12 cellular contexts compared by ENCODE assay signal in the genomic region with DNA sequence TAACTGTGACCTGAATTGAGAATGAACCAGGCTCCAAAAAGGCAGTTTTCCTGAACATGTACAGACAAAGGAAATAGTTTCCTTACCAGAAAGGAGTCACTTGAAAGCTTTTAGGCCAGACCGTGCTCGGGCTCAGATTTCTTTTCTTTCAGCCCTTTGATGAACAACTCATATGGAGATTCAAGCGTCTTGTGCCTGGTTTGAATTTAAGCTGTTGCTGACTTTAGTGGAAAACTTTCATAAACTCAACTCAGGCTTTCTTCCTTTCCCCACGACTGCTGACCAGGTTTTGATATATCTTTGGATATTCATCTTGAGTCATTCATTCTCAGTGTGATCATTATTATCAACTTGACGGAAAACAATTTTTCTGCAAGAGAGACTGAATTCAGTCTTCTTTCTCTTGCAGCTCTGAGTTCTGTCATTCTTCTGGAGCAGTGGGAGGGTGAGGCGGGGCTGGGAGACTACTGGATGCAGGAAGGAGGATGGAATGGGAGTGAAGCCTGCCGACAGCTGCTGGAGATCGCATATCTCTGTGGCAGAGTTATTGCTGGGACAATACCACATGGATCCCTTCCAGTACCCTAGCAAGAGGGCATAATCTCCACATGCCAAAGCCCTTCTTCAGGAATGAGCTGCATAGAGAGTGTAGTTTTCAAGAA.
DNase-seq lines count a peak whose midpoint lies in the region; ATAC-seq and TF ChIP-seq lines count a peak whose summit lies in the region.
"Had no signal": no experiment of that assay in that cellular context is flagged by ENCODE, and none has a peak within 500 bp of the region (broad histone marks: within the 10 kb centered on the region; RNA-seq: fewer than 3 reads in every experiment).

No MANE protein-coding gene starts in this region.

- no peaks in the 10 kb centered on the region for H3K27me3 ChIP-seq in foreskin keratinocyte
- H3K27me3 ChIP-seq in neural cell (ENCODE audit: insufficient read depth, low read depth, low read length) = no peaks in the 10 kb centered on the region

- no peak for TF ChIP-seq CTCF in foreskin keratinocyte (conservative IDR thresholded peaks at IDR 0.05)
- no peak for TF ChIP-seq CTCF in neural cell (IDR thresholded peaks at IDR 0.05; ENCODE audit: poor library complexity, severe bottlenecking)

- H3K36me3 ChIP-seq in neural cell (ENCODE audit: insufficient read depth, low read length) = no peaks in the 10 kb centered on the region

- H4K20me1 ChIP-seq in neural cell (ENCODE audit: insufficient read depth) = no peaks in the 10 kb centered on the region

- no peak overlapping the region for H3K4me2 ChIP-seq in neural cell (ENCODE audit: low read length)

- H3K4me3 ChIP-seq in neural cell (ENCODE audit: low read length) = peak overlapping the region; percentile 22

- ATAC-seq in foreskin keratinocyte (peak; percentile 56), HG03342 (IDR thresholded peaks at IDR 0.05; ENCODE audit: unreplicated experiment) (no peak), HG02973 (IDR thresholded peaks at IDR 0.05; ENCODE audit: unreplicated experiment) (no peak)

- no peak for TF ChIP-seq EP300 in neural cell (conservative IDR thresholded peaks at IDR 0.05; ENCODE audit: poor library complexity, severe bottlenecking)

- no peak overlapping the region for H3K9ac ChIP-seq in neural cell (ENCODE audit: low read length)

- no peak for TF ChIP-seq RAD21 in neural cell (conservative IDR thresholded peaks at IDR 0.05)

- H3K9me3 ChIP-seq in neural cell (ENCODE audit: low read length) = no peaks in the 10 kb centered on the region

- H3F3A ChIP-seq in neural cell (ENCODE audit: insufficient read depth, low read length, poor library complexity, severe bottlenecking) = no peaks in the 10 kb centered on the region

- DNase-seq in NCI-H524 (lab: John Stamatoyannopoulos, UW) (peak; percentile 34 to 56), NCI-H524 treated with DMSO at 0.1 percent for 48 hours (lab: John Stamatoyannopoulos, UW) (no peak), foreskin keratinocyte (peak; percentile 36 to 50), NCI-H2196 (lab: John Stamatoyannopoulos, UW; ENCODE audit: unreplicated experiment) (no peak), D341Med (ENCODE audit: low spot score) (no peak)
- DNase-seq: activated CD4-positive, alpha-beta T cell treated with anti-CD3 and anti-CD28 coated beads, Interleukin-2, amount 50 U/mL, for 4 hours; activated naive CD8-positive, alpha-beta T cell treated with anti-CD3 and anti-CD28 coated beads for 36 hours; DND-41; KG1 had no signal

- H3K79me2 ChIP-seq in neural cell (replicated peaks; ENCODE audit: insufficient read depth, low read length) = no peaks in the 10 kb centered on the region

- peak overlapping the region; percentile 12 for H3K27ac ChIP-seq in foreskin keratinocyte
- no peak overlapping the region for H3K27ac ChIP-seq in neural cell (ENCODE audit: low read length)

- H3K4me1 ChIP-seq in foreskin keratinocyte = peaks cover 4% of the 10 kb centered on the region

- H3K9me2 ChIP-seq in neural cell (ENCODE audit: insufficient read depth, low read length) = no peaks in the 10 kb centered on the region

- H2AFZ ChIP-seq in neural cell (ENCODE audit: low read depth, low read length) = no peak overlapping the region

TF ChIP-seq in neural cell, 6 proteins besides CTCF, POLR2A, EP300 and RAD21:
- TF ChIP-seq, protein P1, sequence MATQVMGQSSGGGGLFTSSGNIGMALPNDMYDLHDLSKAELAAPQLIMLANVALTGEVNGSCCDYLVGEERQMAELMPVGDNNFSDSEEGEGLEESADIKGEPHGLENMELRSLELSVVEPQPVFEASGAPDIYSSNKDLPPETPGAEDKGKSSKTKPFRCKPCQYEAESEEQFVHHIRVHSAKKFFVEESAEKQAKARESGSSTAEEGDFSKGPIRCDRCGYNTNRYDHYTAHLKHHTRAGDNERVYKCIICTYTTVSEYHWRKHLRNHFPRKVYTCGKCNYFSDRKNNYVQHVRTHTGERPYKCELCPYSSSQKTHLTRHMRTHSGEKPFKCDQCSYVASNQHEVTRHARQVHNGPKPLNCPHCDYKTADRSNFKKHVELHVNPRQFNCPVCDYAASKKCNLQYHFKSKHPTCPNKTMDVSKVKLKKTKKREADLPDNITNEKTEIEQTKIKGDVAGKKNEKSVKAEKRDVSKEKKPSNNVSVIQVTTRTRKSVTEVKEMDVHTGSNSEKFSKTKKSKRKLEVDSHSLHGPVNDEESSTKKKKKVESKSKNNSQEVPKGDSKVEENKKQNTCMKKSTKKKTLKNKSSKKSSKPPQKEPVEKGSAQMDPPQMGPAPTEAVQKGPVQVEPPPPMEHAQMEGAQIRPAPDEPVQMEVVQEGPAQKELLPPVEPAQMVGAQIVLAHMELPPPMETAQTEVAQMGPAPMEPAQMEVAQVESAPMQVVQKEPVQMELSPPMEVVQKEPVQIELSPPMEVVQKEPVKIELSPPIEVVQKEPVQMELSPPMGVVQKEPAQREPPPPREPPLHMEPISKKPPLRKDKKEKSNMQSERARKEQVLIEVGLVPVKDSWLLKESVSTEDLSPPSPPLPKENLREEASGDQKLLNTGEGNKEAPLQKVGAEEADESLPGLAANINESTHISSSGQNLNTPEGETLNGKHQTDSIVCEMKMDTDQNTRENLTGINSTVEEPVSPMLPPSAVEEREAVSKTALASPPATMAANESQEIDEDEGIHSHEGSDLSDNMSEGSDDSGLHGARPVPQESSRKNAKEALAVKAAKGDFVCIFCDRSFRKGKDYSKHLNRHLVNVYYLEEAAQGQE (IDR thresholded peaks at IDR 0.05; ENCODE audit: borderline replicate concordance) = no peak
- TF ChIP-seq SMC3 (conservative IDR thresholded peaks at IDR 0.05; ENCODE audit: poor library complexity) (no peak), TAF1 (IDR thresholded peaks at IDR 0.05; ENCODE audit: low read depth) (no peak), EZH2 (IDR thresholded peaks at IDR 0.05; ENCODE audit: borderline replicate concordance, insufficient read depth, low read length, poor library complexity, severe bottlenecking) (no peak), MXI1 (conservative IDR thresholded peaks at IDR 0.05; ENCODE audit: poor library complexity, severe bottlenecking) (no peak), POLR2AphosphoS5 (IDR thresholded peaks at IDR 0.05) (no peak)

Comparison
In these comparisons a context has a peak if more than half of its experiments do, and no peak if none do; other contexts are left out.
1. DNase-seq: peak in NCI-H524 (2 of 2) and foreskin keratinocyte (2 of 2); none in NCI-H524 treated with DMSO at 0.1 percent for 48 hours (single experiment), NCI-H2196 (single experiment) and D341Med (single experiment).